Comparison of ENCODE assay signal across 13 cellular contexts in the genomic region with DNA sequence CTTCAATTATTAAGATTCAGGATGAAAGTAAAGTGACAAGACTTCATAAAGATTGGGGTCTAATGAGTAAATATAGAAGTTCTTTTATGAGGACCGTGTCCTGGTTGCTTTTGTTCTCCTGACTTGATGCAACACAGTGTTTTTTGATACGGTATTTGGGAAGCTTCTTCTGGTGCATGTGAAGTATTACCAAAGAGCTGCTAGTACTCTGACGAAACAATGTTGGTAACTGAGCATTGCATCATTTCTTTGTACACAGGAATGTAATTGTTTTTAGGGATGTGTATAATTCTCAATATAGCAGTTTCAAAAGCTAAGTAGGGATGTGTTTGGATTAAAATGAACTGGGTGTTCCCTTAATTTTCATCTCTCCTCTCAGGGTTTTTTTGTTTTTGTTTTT. TPM values are rescaled to one million over a fixed set of nuclear protein-coding genes. Genes with fewer than 3 reads are reported as not detected.
A peak's percentile ranks its signal among the peaks of the same experiment; 100 is the strongest.
DNase-seq lines count a peak whose midpoint lies in the region; ATAC-seq and TF ChIP-seq lines count a peak whose summit lies in the region.
"Had no signal": no experiment of that assay in that cellular context is flagged by ENCODE, and none has a peak within 500 bp of the region (broad histone marks: within the 10 kb centered on the region; RNA-seq: fewer than 3 reads in every experiment).

No MANE protein-coding gene starts in this region.

- H3K36me3 ChIP-seq in prostate gland = peaks cover 10 to 18% of the 10 kb centered on the region in 2 donors
- H3K36me3 ChIP-seq in tibial artery = peaks cover 86 to 97% (median 90%) of the 10 kb centered on the region in 3 donors

- TF ChIP-seq POLR2A in prostate gland (IDR thresholded peaks at IDR 0.05) = no peak

- H3K4me3 ChIP-seq in prostate gland (no peak overlapping the region), tibial artery (no peak overlapping the region)
- H3K4me3 ChIP-seq: BLaER1 had no signal

- intact Hi-C loops in prostate gland (cut with DNase I) = no loop called here
- intact Hi-C loops in tibial artery (cut with DNase I; ENCODE audit: low total_unique reads) = no loop called here

- TF ChIP-seq CTCF in RWPE1 (conservative IDR thresholded peaks at IDR 0.05; ENCODE audit: low read depth) (no peak), prostate gland (IDR thresholded peaks at IDR 0.05) (no peak), tibial artery (IDR thresholded peaks at IDR 0.05) (no peak)

- CTCF ChIA-PET in RWPE1 (lab: Yijun Ruan, JAX) = interaction anchor here (1.4 to 1.8 kb wide), 2 partner anchors 9 to 15 kb away, joined by 4 read pairs; no protein-coding TSS in a partner anchor

- H3K27me3 ChIP-seq in prostate gland (replicated peaks; ENCODE audit: insufficient read depth) (no peaks in the 10 kb centered on the region), tibial artery (no peaks in the 10 kb centered on the region)
- H3K27me3 ChIP-seq: BLaER1 had no signal

- no peak for ATAC-seq in HG03159 (IDR thresholded peaks at IDR 0.05; ENCODE audit: unreplicated experiment)
- ATAC-seq: left ventricle myocardium superior had no signal

- POLR2A ChIA-PET in RWPE1 (lab: Yijun Ruan, JAX; ENCODE audit: low non-redundant PET) = no interaction called here

- DNase-seq in AG08395 (ENCODE audit: low spot score) (peak; percentile 22), EH (ENCODE audit: low read depth) (peak; percentile 30), RWPE1 (ENCODE audit: low spot score) (no peak), fibroblast of peridontal ligament (ENCODE audit: extremely low read depth) (peak; percentile 74), prostate gland (ENCODE audit: low spot score) (no peak), iPS-NIHi7 (ENCODE audit: extremely low spot score) (no peak), tibial artery (no peak)
- DNase-seq: activated effector memory CD4-positive, alpha-beta T cell treated with Interleukin-2 at 50 U/mL for 16 hours; left ventricle myocardium superior; NCI-H1436 treated with DMSO at 0.1 percent for 48 hours; NCI-H446 treated with DMSO at 0.1 percent for 48 hours had no signal

- 68% methylated on average over 3 of the region's 3 CpGs for WGBS in prostate gland

- H3K9me3 ChIP-seq in prostate gland = no peaks in the 10 kb centered on the region
- H3K9me3 ChIP-seq in tibial artery = no peaks in the 10 kb centered on the region
- H3K9me3 ChIP-seq: BLaER1 had no signal

- no peaks in the 10 kb centered on the region for H3K4me1 ChIP-seq in prostate gland (replicated peaks)
- H3K4me1 ChIP-seq in tibial artery = no peaks in the 10 kb centered on the region

- H3K27ac ChIP-seq in RWPE1 = peak overlapping the region; percentile 44; the same call in 1 of the 2 replicates
- H3K27ac ChIP-seq in prostate gland = no peak overlapping the region
- H3K27ac ChIP-seq in tibial artery = no peak overlapping the region
- H3K27ac ChIP-seq: BLaER1 had no signal

RNA-seq across cellular contexts. Expression of gene KPNB1, which starts 15.9 kb away (rescaled TPM):
- total RNA-seq in prostate gland = 100 to 1,000 TPM; 148 to 239 TPM

RNA-seq across cellular contexts. Expression of gene TBKBP1, which starts 28.3 kb away (rescaled TPM):
- 10 to 100 TPM in 1 of 2 donors, 1 to 10 TPM in 1; 9.5 to 15.3 TPM for total RNA-seq in prostate gland

Comparison
In these comparisons a context has a peak if more than half of its experiments do, and no peak if none do; other contexts are left out.
1. DNase-seq: peak in AG08395 (single experiment), EH (single experiment) and fibroblast of peridontal ligament (single experiment); none in RWPE1 (single experiment), prostate gland (single experiment), iPS-NIHi7 (single experiment) and tibial artery (0 of 2).